10 cellular contexts compared by ENCODE assay signal in genomic region chr17:50101346-50102163, GRCh38. TPM values are rescaled to one million over a fixed set of nuclear protein-coding genes. Genes with fewer than 3 reads are reported as not detected.
DNase-seq lines count a peak whose midpoint lies in the region; ATAC-seq and TF ChIP-seq lines count a peak whose summit lies in the region.
"Had no signal": no experiment of that assay in that cellular context is flagged by ENCODE, and none has a peak within 500 bp of the region (broad histone marks: within the 10 kb centered on the region; RNA-seq: fewer than 3 reads in every experiment).

No MANE protein-coding gene starts in this region.

- intact Hi-C loops in HCT116 (cut with micrococcal nuclease) = no loop called here
- intact Hi-C loops in gastrocnemius medialis (cut with DNase I; ENCODE audit: low total_unique reads) = no loop called here
- intact Hi-C loops in activated CD4-positive, alpha-beta T cell treated with anti-CD3 and anti-CD28 coated beads for 36 hours (cut with DNase I, micrococcal nuclease) = no loop called here

- ATAC-seq in HCT116 (peak; percentile 38), gastrocnemius medialis (peak; percentile 12 to 32), HG03354 (IDR thresholded peaks at IDR 0.05; ENCODE audit: poor library complexity, severe bottlenecking, unreplicated experiment) (no peak), GM18498 (IDR thresholded peaks at IDR 0.05; ENCODE audit: unreplicated experiment) (no peak)
- no peak for ATAC-seq in activated CD4-positive, alpha-beta T cell treated with anti-CD3 and anti-CD28 coated beads for 36 hours

- H4K20me1 ChIP-seq in HCT116 (ENCODE audit: insufficient read depth) = no peaks in the 10 kb centered on the region

- DNase-seq in HCT116 (ENCODE audit: low read depth, low spot score) = no peak
- DNase-seq in iPS-NIHi7 (ENCODE audit: extremely low spot score) = peak; percentile 52
- DNase-seq in gastrocnemius medialis = peak in 1 of 2 donors; percentile 55
- no peak for DNase-seq in activated CD4-positive, alpha-beta T cell treated with anti-CD3 and anti-CD28 coated beads for 36 hours
- DNase-seq in NCI-H524 treated with DMSO at 0.1 percent for 48 hours (lab: John Stamatoyannopoulos, UW) = no peak
- DNase-seq: DND-41 had no signal

- H3K9me3 Mint-ChIP-seq in activated CD4-positive, alpha-beta T cell treated with anti-CD3 and anti-CD28 coated beads for 36 hours (ENCODE audit: low read depth) = no peaks in the 10 kb centered on the region

- no peaks in the 10 kb centered on the region for H3K9me2 ChIP-seq in HCT116 (ENCODE audit: insufficient read depth)

- H3K4me1 ChIP-seq in HCT116 (ENCODE audit: control insufficient read depth in 1 of 2, insufficient read depth in 2 of 2, low read length in 2 of 2) (peaks cover 32 to 33% of the 10 kb centered on the region in 2 experiments), gastrocnemius medialis (peaks cover 70 to 79% of the 10 kb centered on the region in 2 donors)

- BruUV-seq in HCT116 (replicated peaks; lab: Mats Ljungman, UMichigan) = no TSS peak

- H3K9me3 ChIP-seq in HCT116 (ENCODE audit: control insufficient read depth in 1 of 2, insufficient read depth in 1 of 2, low read depth in 1 of 2, low read length in 2 of 2) (no peaks in the 10 kb centered on the region), gastrocnemius medialis (no peaks in the 10 kb centered on the region)

- POLR2A ChIA-PET in HCT116 (lab: Charles Lee) = no interaction called here
- POLR2A ChIA-PET in activated CD4-positive, alpha-beta T cell treated with anti-CD3 and anti-CD28 coated beads for 36 hours (lab: Charles Lee) = no interaction called here

- TF ChIP-seq CTCF in HCT116 (IDR thresholded peaks at IDR 0.05 in 2 of 3, conservative IDR thresholded peaks at IDR 0.05 in 1 of 3; ENCODE audit: borderline replicate concordance in 1 of 3, insufficient read depth in 1 of 3, low read depth in 2 of 3, low read length in 2 of 3) (no peak), gastrocnemius medialis (IDR thresholded peaks at IDR 0.05 in 4 of 5, conservative IDR thresholded peaks at IDR 0.05 in 1 of 5) (peak in 1 of 5 experiments; percentile 15)

- in situ Hi-C loops in gastrocnemius medialis (cut with MboI; ENCODE audit: low sequenced_read_pairs in 4 of 4) = no loop called here

- peak overlapping the region; percentile 42 for H3K4me2 ChIP-seq in HCT116 (ENCODE audit: low read length)

- H3K4me3 ChIP-seq in HCT116 (replicated peaks in 1 of 2; ENCODE audit: low read depth in 1 of 2, low read length in 2 of 2) (no peak overlapping the region), gastrocnemius medialis (peak overlapping the region in 3 of 4 donors; percentile 25 to 38 (median 35))

- no peaks in the 10 kb centered on the region for H3K36me3 Mint-ChIP-seq in activated CD4-positive, alpha-beta T cell treated with anti-CD3 and anti-CD28 coated beads for 36 hours (ENCODE audit: low read depth)

- no peaks in the 10 kb centered on the region for H3K4me1 Mint-ChIP-seq in activated CD4-positive, alpha-beta T cell treated with anti-CD3 and anti-CD28 coated beads for 36 hours

- RAD21 ChIA-PET in HCT116 (lab: Charles Lee; ENCODE audit: low non-redundant PET in 1 of 2, low total read pairs in 2 of 2, uncharacterized antibody in 2 of 2, unreplicated experiment in 2 of 2) = no interaction called here

- H3K4me3 Mint-ChIP-seq in activated CD4-positive, alpha-beta T cell treated with anti-CD3 and anti-CD28 coated beads for 36 hours = no peak overlapping the region

- TF ChIP-seq POLR2A in HCT116 (IDR thresholded peaks at IDR 0.05; ENCODE audit: borderline replicate concordance, extremely low read depth, insufficient read depth, insufficient read length) = no peak
- no peak for TF ChIP-seq POLR2A in gastrocnemius medialis (IDR thresholded peaks at IDR 0.05)

- H2AFZ ChIP-seq in HCT116 (ENCODE audit: low read depth, low read length, poor library complexity, severe bottlenecking) = no peak overlapping the region

- no peaks in the 10 kb centered on the region for H3K79me2 ChIP-seq in HCT116 (ENCODE audit: insufficient read depth, low read length)

- H3K36me3 ChIP-seq in HCT116 (ENCODE audit: control insufficient read depth in 1 of 2, insufficient read depth in 2 of 2, low read length in 2 of 2) (peaks cover 0 to 7% of the 10 kb centered on the region in 2 experiments; a peak in 2 of 4 replicates), gastrocnemius medialis (peaks cover 0 to 4% of the 10 kb centered on the region in 2 donors)

- no peak for TF ChIP-seq RAD21 in HCT116 (IDR thresholded peaks at IDR 0.05; ENCODE audit: low read depth)

- H3K27ac ChIP-seq in HCT116 (ENCODE audit: low read depth, low read length) = peak overlapping the region; percentile 47; the same call in 1 of the 2 replicates
- peak overlapping the region; percentile 94 for H3K27ac ChIP-seq in angular gyrus (ENCODE audit: low read depth, low read length)
- peak overlapping the region; percentile 96 to 99 (median 98) for H3K27ac ChIP-seq in gastrocnemius medialis
- H3K27ac ChIP-seq: VCaP had no signal

- no peaks in the 10 kb centered on the region for H3K27me3 Mint-ChIP-seq in activated CD4-positive, alpha-beta T cell treated with anti-CD3 and anti-CD28 coated beads for 36 hours

- CTCF ChIA-PET in HCT116 (lab: Charles Lee) = interaction anchor here (1.2 to 3.3 kb wide), 2 partner anchors 8 to 77 kb away, joined by 4 to 15 read pairs; no protein-coding TSS in a partner anchor
- CTCF ChIA-PET in activated CD4-positive, alpha-beta T cell treated with anti-CD3 and anti-CD28 coated beads for 36 hours (lab: Charles Lee) = interaction anchor here (3.5 kb wide), 1 partner anchor 8 kb away, joined by 20 read pairs; the partner anchor contains the start of gene PDK2

- H3K27me3 ChIP-seq in HCT116 (ENCODE audit: insufficient read depth, low read length) (no peaks in the 10 kb centered on the region), gastrocnemius medialis (no peaks in the 10 kb centered on the region)

- H3K27ac Mint-ChIP-seq in activated CD4-positive, alpha-beta T cell treated with anti-CD3 and anti-CD28 coated beads for 36 hours = no peak overlapping the region

- peak overlapping the region; percentile 22; the same call in 1 of the 2 replicates for H3K9ac ChIP-seq in HCT116 (ENCODE audit: low read length)

TF ChIP-seq in HCT116, 20 proteins besides CTCF, POLR2A, EP300 and RAD21 (continues in another document):
- TF ChIP-seq ZFX (IDR thresholded peaks at IDR 0.05) (no peak), EZH2 (IDR thresholded peaks at IDR 0.05) (no peak), REST (IDR thresholded peaks at IDR 0.05; ENCODE audit: low read depth) (no peak), TCF7L2 (IDR thresholded peaks at IDR 0.05; ENCODE audit: borderline replicate concordance, extremely low read depth, insufficient read depth, insufficient read length) (no peak), MAX (IDR thresholded peaks at IDR 0.05) (no peak), SRF (IDR thresholded peaks at IDR 0.05; ENCODE audit: low read depth) (no peak), JUND (IDR thresholded peaks at IDR 0.05) (no peak)

RNA-seq across cellular contexts. Expression of gene PDK2, which starts 6.4 kb away (rescaled TPM):
- total RNA-seq in HCT116 (2021; ENCODE audit: unreplicated experiment) = 39.1 TPM
- polyA plus RNA-seq in HCT116 (2012) = 62.1 and 68.9 TPM in 2 replicates
- 100 to 1,000 TPM; 111 to 335 (median 124) TPM for total RNA-seq in gastrocnemius medialis
- total RNA-seq in activated CD4-positive, alpha-beta T cell treated with anti-CD3 and anti-CD28 coated beads for 36 hours = 10 to 100 TPM in 1 of 2 experiments, 1 to 10 TPM in 1; 9.8 to 16.2 TPM

RNA-seq across cellular contexts. Expression of gene SAMD14, which starts 28.4 kb away (rescaled TPM):
- total RNA-seq in HCT116 (2021; ENCODE audit: unreplicated experiment) = 1.5 TPM
- 0.74 and 0.79 TPM in 2 replicates for polyA plus RNA-seq in HCT116 (2012)
- 1 to 10 TPM in 1 of 4 donors, under 1 TPM in 2, not detected in 1; 0.04 to 3.8 (median 0.31) TPM for total RNA-seq in gastrocnemius medialis
- 1 to 10 TPM in 1 of 2 experiments, under 1 TPM in 1; 0.77 to 1.1 TPM for total RNA-seq in activated CD4-positive, alpha-beta T cell treated with anti-CD3 and anti-CD28 coated beads for 36 hours

RNA-seq across cellular contexts. Expression of gene ITGA3, which starts 45.6 kb away (rescaled TPM):
- total RNA-seq in HCT116 (2021; ENCODE audit: unreplicated experiment) (392 TPM), gastrocnemius medialis (10 to 100 TPM in 3 of 4 donors, 1 to 10 TPM in 1; 5.1 to 25.9 (median 18.4) TPM)
- 522 and 560 TPM in 2 replicates for polyA plus RNA-seq in HCT116 (2012)
- total RNA-seq in activated CD4-positive, alpha-beta T cell treated with anti-CD3 and anti-CD28 coated beads for 36 hours = 1 to 10 TPM; 6.8 to 7.8 TPM

RNA-seq across cellular contexts. Expression of gene PPP1R9B, which starts 48.9 kb away (rescaled TPM):
- total RNA-seq in HCT116 (2021; ENCODE audit: unreplicated experiment) = 112 TPM
- 65.7 and 68.5 TPM in 2 replicates for polyA plus RNA-seq in HCT116 (2012)
- total RNA-seq in gastrocnemius medialis = 10 to 100 TPM in 2 of 4 donors, 1 to 10 TPM in 2; 4.7 to 18.8 (median 11.0) TPM
- 10 to 100 TPM; 61.1 to 64.0 TPM for total RNA-seq in activated CD4-positive, alpha-beta T cell treated with anti-CD3 and anti-CD28 coated beads for 36 hours

Comparison
In these comparisons a context has a peak if more than half of its experiments do, and no peak if none do; other contexts are left out.
1. ATAC-seq: peak in HCT116 (single experiment) and gastrocnemius medialis (2 of 2); none in HG03354 (single experiment), activated CD4-positive, alpha-beta T cell treated with anti-CD3 and anti-CD28 coated beads for 36 hours (single experiment) and GM18498 (single experiment).
2. H3K27ac ChIP-seq: peak in every context shown above with its lines; median percentile 98 in gastrocnemius medialis; 94 in angular gyrus; 47 in HCT116.
3. H3K4me3 ChIP-seq: peak in gastrocnemius medialis (3 of 4); none in HCT116 (0 of 2).
4. RNA of gene ITGA3, which starts 45.6 kb away (total RNA-seq): 392 TPM in HCT116 (single experiment); 5.1 to 25.9 TPM in gastrocnemius medialis and 6.8 to 7.8 TPM in activated CD4-positive, alpha-beta T cell treated with anti-CD3 and anti-CD28 coated beads for 36 hours; every median in the first group is over 10 times any median in the second.